Comparison of ENCODE assay signal across 24 cellular contexts in genomic region chr12:95629392-95629791, GRCh38.
A peak's percentile ranks its signal among the peaks of the same experiment; 100 is the strongest.
DNase-seq lines count a peak whose midpoint lies in the region; ATAC-seq and TF ChIP-seq lines count a peak whose summit lies in the region.
"Had no signal": no experiment of that assay in that cellular context is flagged by ENCODE, and none has a peak within 500 bp of the region (broad histone marks: within the 10 kb centered on the region; RNA-seq: fewer than 3 reads in every experiment).

No MANE protein-coding gene starts in this region.

- no peak overlapping the region for H3K14ac ChIP-seq in IMR-90 (replicated peaks; ENCODE audit: low read depth, low read length)

- H3K18ac ChIP-seq in IMR-90 (ENCODE audit: low read depth, low read length): peak overlapping the region; percentile 4; the same call in 1 of the 2 replicates
- no peak overlapping the region for H3K18ac ChIP-seq in mesendoderm (ENCODE audit: low read length)

- POLR2A ChIA-PET in IMR-90 (lab: Charles Lee; ENCODE audit: unreplicated experiment): no interaction called here

- CTCF ChIA-PET in IMR-90 (lab: Yijun Ruan, JAX): no interaction called here

- ATAC-seq in IMR-90 (ENCODE audit: low read depth) (no peak), heart right ventricle (peak in 7 of 8 donors; percentile 16 to 78 (median 54))
- ATAC-seq: HepG2 had no signal

- H3K79me1 ChIP-seq in IMR-90 (ENCODE audit: low read depth in 1 of 2, low read length in 2 of 2): no peaks in the 10 kb centered on the region
- H3K79me1 ChIP-seq in mesendoderm (ENCODE audit: low read length): no peaks in the 10 kb centered on the region

- no peak overlapping the region for H4K5ac ChIP-seq in IMR-90 (ENCODE audit: low read depth, low read length)
- H4K5ac ChIP-seq in mesendoderm (ENCODE audit: low read length): no peak overlapping the region

- H3K36me3 ChIP-seq in IMR-90 (ENCODE audit: control insufficient read depth, insufficient read depth, low read length) (no peaks in the 10 kb centered on the region), heart right ventricle (no peaks in the 10 kb centered on the region), mesendoderm (ENCODE audit: control insufficient read depth, insufficient read depth, low read length) (no peaks in the 10 kb centered on the region)
- H3K36me3 ChIP-seq: BE2C had no signal

- H3K4me1 ChIP-seq in IMR-90 (ENCODE audit: control insufficient read depth, insufficient read depth, low read length) (peaks cover 5% of the 10 kb centered on the region), heart right ventricle (peaks cover 0 to 54% (median 26%) of the 10 kb centered on the region in 9 donors), mesendoderm (ENCODE audit: control insufficient read depth, low read depth, low read length) (peaks cover 6% of the 10 kb centered on the region)

- H2AK5ac ChIP-seq in IMR-90 (ENCODE audit: low read depth, low read length) (peak overlapping the region; percentile 59; the same call in 1 of the 2 replicates), mesendoderm (ENCODE audit: low read length) (no peak overlapping the region)

- no peaks in the 10 kb centered on the region for H3K79me2 ChIP-seq in mesendoderm (ENCODE audit: control insufficient read depth, insufficient read depth, low read length)

- no peak for TF ChIP-seq POLR2A in IMR-90 (IDR thresholded peaks at IDR 0.05; ENCODE audit: low read depth, low read length)

- no peak overlapping the region for H3K4me2 ChIP-seq in IMR-90 (ENCODE audit: low read depth, low read length)
- no peak overlapping the region for H3K4me2 ChIP-seq in mesendoderm (ENCODE audit: low read length)

- H3K4ac ChIP-seq in IMR-90 (ENCODE audit: low read depth, low read length) (peak overlapping the region; percentile 25; the same call in 1 of the 2 replicates), mesendoderm (ENCODE audit: low read depth, low read length) (no peak overlapping the region)

- peak overlapping the region; percentile 58; the same call in 1 of the 2 replicates for H4K91ac ChIP-seq in IMR-90 (ENCODE audit: insufficient read depth, low read depth, low read length)

- H4K8ac ChIP-seq in IMR-90 (ENCODE audit: low read depth in 2 of 2, low read length in 2 of 2): peak overlapping the region in 1 of 2 experiments; percentile 22; a peak in 2 of 4 replicates
- no peak overlapping the region for H4K8ac ChIP-seq in mesendoderm (ENCODE audit: low read depth, low read length)

- H4K20me1 ChIP-seq in IMR-90 (ENCODE audit: insufficient read depth, low read length): no peaks in the 10 kb centered on the region

- H3K23ac ChIP-seq in IMR-90 (ENCODE audit: low read depth, low read length) (no peak overlapping the region), mesendoderm (ENCODE audit: low read length) (no peak overlapping the region)

- WGBS in IMR-90 (ENCODE audit: extremely low coverage in 2 of 2, insufficient read length in 1 of 2), 2 experiments: no CpG with 5 or more reads among the region's 3 CpGs
- WGBS in heart right ventricle, 2 donors: 39 to 41% methylated on average over 3 of the region's 3 CpGs
- WGBS in mesendoderm (ENCODE audit: extremely low coverage, insufficient coverage, low lambda C conversion rate): no CpG with 5 or more reads among the region's 3 CpGs

- H3K27me3 ChIP-seq in IMR-90 (ENCODE audit: control insufficient read depth, insufficient read depth, low read length) (no peaks in the 10 kb centered on the region), heart right ventricle (no peaks in the 10 kb centered on the region), mesendoderm (ENCODE audit: insufficient read depth, low read length, poor library complexity) (no peaks in the 10 kb centered on the region)
- H3K27me3 ChIP-seq: BE2C had no signal

- H3K9me3 ChIP-seq in IMR-90 (ENCODE audit: control insufficient read depth, insufficient read depth, low read length): no peaks in the 10 kb centered on the region
- no peaks in the 10 kb centered on the region for H3K9me3 ChIP-seq in heart right ventricle
- H3K9me3 ChIP-seq: BE2C had no signal

- H3K4me3 ChIP-seq in IMR-90 (ENCODE audit: insufficient read depth, low read depth, low read length): no peak overlapping the region
- H3K4me3 ChIP-seq in heart right ventricle: no peak overlapping the region
- no peak overlapping the region for H3K4me3 ChIP-seq in mesendoderm (ENCODE audit: low read length)

- dilution Hi-C loops in IMR-90 (cut with HindIII; ENCODE audit: low sequenced_read_pairs, unreplicated experiment): no loop called here

- no TSS peak for BruUV-seq in IMR-90 (replicated peaks; lab: Mats Ljungman, UMichigan)

- H3K9ac ChIP-seq in IMR-90 (ENCODE audit: low read depth, low read length) (no peak overlapping the region), mesendoderm (ENCODE audit: low read length) (no peak overlapping the region)

- no peak overlapping the region for H2AFZ ChIP-seq in IMR-90 (replicated peaks; ENCODE audit: low read length, poor library complexity)

- DNase-seq in Ammon's horn (ENCODE audit: low spot score) (peak; percentile 52), IMR-90 (no peak), heart right ventricle (no peak), mesendoderm (no peak), EL (no peak), NCI-H1436 treated with DMSO at 0.1 percent for 48 hours (lab: John Stamatoyannopoulos, UW) (no peak), NCI-H446 treated with DMSO at 0.1 percent for 48 hours (lab: John Stamatoyannopoulos, UW) (no peak), NCI-H748 treated with DMSO at 0.1 percent for 48 hours (lab: John Stamatoyannopoulos, UW) (no peak)
- DNase-seq: BE2C; CD4-positive, CD25-positive, alpha-beta regulatory T cell; COR-L47; DMS 273 treated with DMSO at 0.1 percent for 48 hours; DMS79 treated with DMSO at 0.1 percent for 48 hours; HFFc6; KBM-7; NCI-H1092 treated with DMSO at 0.1 percent for 48 hours; NCI-H146; NCI-H2029; NCI-H2227 treated with DMSO at 0.1 percent for 48 hours; NCI-H510A treated with DMSO at 0.1 percent for 48 hours; NCI-H774; NK-92 treated with Interleukin-12 subunit alpha and Interleukin-12 subunit beta, amount 100 ng/mL, for 24 hours had no signal

- TF ChIP-seq CTCF in IMR-90 (conservative IDR thresholded peaks at IDR 0.05; ENCODE audit: low read depth, low read length) (no peak), heart right ventricle (IDR thresholded peaks at IDR 0.05) (no peak)

- no peak overlapping the region for H3K56ac ChIP-seq in IMR-90 (ENCODE audit: extremely low read depth, insufficient read depth, low read length)
- peak overlapping the region; percentile 18 for H3K56ac ChIP-seq in mesendoderm (ENCODE audit: low read length)

- H2BK120ac ChIP-seq in IMR-90 (ENCODE audit: low read depth, low read length) (peak overlapping the region; percentile 68), mesendoderm (ENCODE audit: low read depth, low read length) (peak overlapping the region; percentile 36)

- H3K9me1 ChIP-seq in IMR-90 (ENCODE audit: insufficient read depth, low read length): peaks cover 3% of the 10 kb centered on the region; the same call in 1 of the 2 replicates

- H2BK20ac ChIP-seq in IMR-90 (ENCODE audit: low read depth, low read length): peak overlapping the region; percentile 27

- H2BK15ac ChIP-seq in IMR-90 (ENCODE audit: low read depth, low read length) (peak overlapping the region; percentile 74; the same call in 2 of the 3 replicates), mesendoderm (replicated peaks; ENCODE audit: low read depth) (peak overlapping the region; percentile 74)

- H3K27ac ChIP-seq in IMR-90 (ENCODE audit: insufficient read depth, low read length) (no peak overlapping the region), heart right ventricle (peak overlapping the region in 6 of 10 donors; percentile 23 to 56 (median 50)), mesendoderm (ENCODE audit: low read depth, low read length) (peak overlapping the region; percentile 2)
- H3K27ac ChIP-seq: HL-60 had no signal

- no peak for TF ChIP-seq RAD21 in IMR-90 (IDR thresholded peaks at IDR 0.05; ENCODE audit: low read length)

- in situ Hi-C loops in IMR-90 (cut with MboI; ENCODE audit: low sequenced_read_pairs): no loop called here

- intact Hi-C loops in IMR-90 (cut with micrococcal nuclease): no loop called here
- intact Hi-C loops in heart right ventricle (cut with DNase I): loop anchor here in 2 of 10 donors (10.0 kb wide), 2 partner anchors 105 to 185 kb away; no protein-coding TSS in a partner anchor

- no peak overlapping the region for H2BK5ac ChIP-seq in IMR-90 (ENCODE audit: low read depth, low read length, poor library complexity, severe bottlenecking)
- peak overlapping the region; percentile 8 for H2BK5ac ChIP-seq in mesendoderm (ENCODE audit: low read length)

- H2AK9ac ChIP-seq in IMR-90 (replicated peaks; ENCODE audit: low read depth, low read length, poor library complexity): no peak overlapping the region

TF ChIP-seq in IMR-90, 13 proteins besides CTCF, POLR2A, EP300 and RAD21:
- TF ChIP-seq MXI1 (IDR thresholded peaks at IDR 0.05; ENCODE audit: borderline replicate concordance, low read depth, low read length): no peak
- no peak for TF ChIP-seq CHD1 (IDR thresholded peaks at IDR 0.05; ENCODE audit: low read depth, low read length)
